17 cellular contexts compared by ENCODE assay signal in genomic region chr19:46698395-46699321, GRCh38.
"Had no signal": no experiment of that assay in that cellular context is flagged by ENCODE, and none has a peak within 500 bp of the region (broad histone marks: within the 10 kb centered on the region; RNA-seq: fewer than 3 reads in every experiment).

No MANE protein-coding gene starts in this region.

- H3K4me1 ChIP-seq: gastrocnemius medialis, parathyroid adenoma had no signal

- H2AFZ ChIP-seq: parathyroid adenoma had no signal

- H3K4me3 Mint-ChIP-seq: activated CD8-positive, alpha-beta T cell treated with anti-CD3 and anti-CD28 coated beads for 36 hours; central memory CD8-positive, alpha-beta T cell; neural crest cell had no signal

- H3K27ac Mint-ChIP-seq: activated CD8-positive, alpha-beta T cell treated with anti-CD3 and anti-CD28 coated beads for 36 hours; brain had no signal

- H3K27me3 Mint-ChIP-seq: activated CD8-positive, alpha-beta T cell treated with anti-CD3 and anti-CD28 coated beads for 36 hours; central memory CD8-positive, alpha-beta T cell had no signal

- H3K27ac ChIP-seq: epithelial cell of prostate, left lung, parathyroid adenoma, VCaP had no signal

- DNase-seq: activated CD8-positive, alpha-beta memory T cell treated with anti-CD3 and anti-CD28 coated beads, Interleukin-2, amount 50 U/mL, for 4 hours; activated CD8-positive, alpha-beta T cell treated with anti-CD3 and anti-CD28 coated beads for 36 hours; activated naive CD4-positive, alpha-beta T cell treated with Interleukin-2 at 50 U/mL for 16 hours; cortex of kidney; effector CD8-positive, alpha-beta T cell; gastrocnemius medialis; left lung; mesenchymal stem cell; retina; T-helper 1 cell; transverse colon had no signal

- H3K4me3 ChIP-seq: left lung, transverse colon had no signal

- ATAC-seq: activated CD8-positive, alpha-beta T cell treated with anti-CD3 and anti-CD28 coated beads for 36 hours had no signal

- H3K27me3 ChIP-seq: gastrocnemius medialis, left lung, transverse colon had no signal

- H3K9me3 Mint-ChIP-seq: activated CD8-positive, alpha-beta T cell treated with anti-CD3 and anti-CD28 coated beads for 36 hours; brain; central memory CD8-positive, alpha-beta T cell; neural crest cell had no signal
